In genomic region chr12:71994715-71995114, GRCh38 we compare ENCODE assay signal across 10 cellular contexts. TPM values are rescaled to one million over a fixed set of nuclear protein-coding genes. Genes with fewer than 3 reads are reported as not detected.
"Had no signal": no experiment of that assay in that cellular context is flagged by ENCODE, and none has a peak within 500 bp of the region (broad histone marks: within the 10 kb centered on the region; RNA-seq: fewer than 3 reads in every experiment).

No MANE protein-coding gene starts in this region.

- DNase-seq: IMR-90, KBM-7, KG1 had no signal

- H3K9ac ChIP-seq: KMS-11 had no signal

- H3K36me3 Mint-ChIP-seq: IgD-negative memory B cell had no signal

- H3K27ac ChIP-seq: HL-60, KMS-11 had no signal

- H3K4me2 ChIP-seq: KMS-11 had no signal

- H3K9me3 Mint-ChIP-seq: IgD-negative memory B cell had no signal

- H3K4me3 Mint-ChIP-seq: IgD-negative memory B cell had no signal

- H3K27ac Mint-ChIP-seq: IgD-negative memory B cell had no signal

- FAIRE-seq: HepG2, HTR-8/SVneo had no signal

- ATAC-seq: HepG2 had no signal

RNA-seq across cellular contexts. Expression of gene TPH2, which starts 56.1 kb away (rescaled TPM):
- total RNA-seq: HepG2, HT-29, HT1080, IMR-90 had no signal
- polyA plus RNA-seq: HepG2, IgD-negative memory B cell, IMR-90 had no signal
